In genomic region chr19:1760786-1761527, GRCh38 we compare ENCODE assay signal across 2 cellular contexts.
A peak's percentile ranks its signal among the peaks of the same experiment; 100 is the strongest.
TF ChIP-seq lines count a peak whose summit lies in the region.

No MANE protein-coding gene starts in this region.

TF ChIP-seq in GM23338, 12 proteins besides CTCF, POLR2A, EP300 and RAD21:
- peak; percentile 87 for TF ChIP-seq EZH2 (IDR thresholded peaks at IDR 0.05; ENCODE audit: low read depth, unreplicated experiment)

TF ChIP-seq in H1, 55 proteins besides CTCF, POLR2A, EP300 and RAD21:
- TF ChIP-seq EZH2 (IDR thresholded peaks at IDR 0.05; ENCODE audit: low read depth, low read length, severe bottlenecking) = peak; percentile 10
